2 cellular contexts compared by ENCODE assay signal in the genomic region with DNA sequence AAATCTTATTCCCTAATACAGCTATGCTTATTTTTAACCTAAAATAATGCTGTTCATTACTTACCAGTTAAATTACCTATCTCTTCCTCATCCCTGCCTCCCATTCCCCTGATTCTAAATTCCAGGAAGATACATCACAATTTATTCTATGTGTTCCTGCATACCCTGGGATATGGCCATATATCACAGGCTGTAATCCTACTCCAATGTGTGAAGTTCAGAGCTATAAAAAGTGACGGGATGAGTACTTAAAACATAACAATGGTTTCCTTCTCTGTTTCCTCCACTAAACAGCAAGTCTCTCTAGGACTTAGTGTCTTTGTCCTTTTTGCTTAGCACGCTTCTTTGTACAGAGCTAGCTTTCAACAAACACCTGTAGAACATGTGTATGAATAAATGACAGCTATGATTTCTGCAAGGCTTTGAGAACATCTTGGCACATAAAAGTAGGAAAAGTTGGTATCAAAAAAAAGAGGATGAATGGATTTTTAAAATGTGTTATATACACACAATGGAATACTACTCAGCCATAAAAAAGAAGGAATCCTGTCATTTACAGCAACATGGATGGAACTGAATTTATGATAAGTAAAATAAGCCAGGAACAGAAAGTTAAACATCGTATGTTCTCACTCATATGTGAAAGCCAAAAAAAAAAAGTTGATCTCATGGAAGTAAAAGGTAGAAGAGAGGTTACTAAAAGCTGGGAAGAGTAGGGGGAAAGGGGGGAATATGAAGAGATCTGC.
TF ChIP-seq lines count a peak whose summit lies in the region.

No MANE protein-coding gene starts in this region.

TF ChIP-seq in HEK293T, 16 proteins besides CTCF, POLR2A, EP300 and RAD21:
- TF ChIP-seq, protein P1, sequence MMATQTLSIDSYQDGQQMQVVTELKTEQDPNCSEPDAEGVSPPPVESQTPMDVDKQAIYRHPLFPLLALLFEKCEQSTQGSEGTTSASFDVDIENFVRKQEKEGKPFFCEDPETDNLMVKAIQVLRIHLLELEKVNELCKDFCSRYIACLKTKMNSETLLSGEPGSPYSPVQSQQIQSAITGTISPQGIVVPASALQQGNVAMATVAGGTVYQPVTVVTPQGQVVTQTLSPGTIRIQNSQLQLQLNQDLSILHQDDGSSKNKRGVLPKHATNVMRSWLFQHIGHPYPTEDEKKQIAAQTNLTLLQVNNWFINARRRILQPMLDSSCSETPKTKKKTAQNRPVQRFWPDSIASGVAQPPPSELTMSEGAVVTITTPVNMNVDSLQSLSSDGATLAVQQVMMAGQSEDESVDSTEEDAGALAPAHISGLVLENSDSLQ (IDR thresholded peaks at IDR 0.05) = peak; percentile 62
- no peak for TF ChIP-seq L3MBTL2 (conservative IDR thresholded peaks at IDR 0.05)

TF ChIP-seq in SK-N-SH, 30 proteins besides CTCF, POLR2A, EP300 and RAD21:
- TF ChIP-seq, protein P2, sequence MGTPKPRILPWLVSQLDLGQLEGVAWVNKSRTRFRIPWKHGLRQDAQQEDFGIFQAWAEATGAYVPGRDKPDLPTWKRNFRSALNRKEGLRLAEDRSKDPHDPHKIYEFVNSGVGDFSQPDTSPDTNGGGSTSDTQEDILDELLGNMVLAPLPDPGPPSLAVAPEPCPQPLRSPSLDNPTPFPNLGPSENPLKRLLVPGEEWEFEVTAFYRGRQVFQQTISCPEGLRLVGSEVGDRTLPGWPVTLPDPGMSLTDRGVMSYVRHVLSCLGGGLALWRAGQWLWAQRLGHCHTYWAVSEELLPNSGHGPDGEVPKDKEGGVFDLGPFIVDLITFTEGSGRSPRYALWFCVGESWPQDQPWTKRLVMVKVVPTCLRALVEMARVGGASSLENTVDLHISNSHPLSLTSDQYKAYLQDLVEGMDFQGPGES (IDR thresholded peaks at IDR 0.05; ENCODE audit: low read depth, low read length) = no peak
- TF ChIP-seq GATA2 (CRISPR knock-in tag; IDR thresholded peaks at IDR 0.05) = no peak
- no peak for TF ChIP-seq POLR2AphosphoS5 (IDR thresholded peaks at IDR 0.05; ENCODE audit: low read depth, low read length)
- TF ChIP-seq YY1 (IDR thresholded peaks at IDR 0.05; ENCODE audit: low read depth) = no peak
- no peak for TF ChIP-seq GABPA (IDR thresholded peaks at IDR 0.05; ENCODE audit: low read depth)
- no peak for TF ChIP-seq RFX5 (IDR thresholded peaks at IDR 0.05; ENCODE audit: low read length)
